ENCODE assay signal across 9 cellular contexts in the genomic region with DNA sequence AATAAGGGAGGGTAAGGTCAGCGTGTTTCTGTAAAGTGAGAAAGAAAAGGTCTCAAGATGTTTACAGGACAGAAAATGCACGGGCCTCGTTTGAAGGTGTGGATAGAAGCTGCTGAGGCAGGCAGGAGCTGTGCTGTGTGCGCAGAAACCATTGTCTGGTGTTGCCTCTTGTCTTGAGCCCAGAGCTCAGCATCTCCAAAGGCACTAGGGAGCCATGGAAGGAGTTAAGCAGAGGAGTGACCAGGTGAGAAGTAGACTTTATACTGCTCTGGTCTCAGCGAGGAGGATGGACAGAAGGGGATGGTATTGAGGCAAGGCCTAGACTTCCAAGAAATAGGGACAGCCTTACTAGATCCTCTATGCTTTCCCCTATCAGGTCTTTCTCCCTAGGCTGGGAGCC. TPM values are rescaled to one million over a fixed set of nuclear protein-coding genes. Genes with fewer than 3 reads are reported as not detected.
DNase-seq lines count a peak whose midpoint lies in the region; ATAC-seq, FAIRE-seq and TF ChIP-seq lines count a peak whose summit lies in the region.
"Had no signal": no experiment of that assay in that cellular context is flagged by ENCODE, and none has a peak within 500 bp of the region (broad histone marks: within the 10 kb centered on the region; RNA-seq: fewer than 3 reads in every experiment).

No MANE protein-coding gene starts in this region.

- H3K27ac ChIP-seq in HUES64 (ENCODE audit: low read depth, low read length), result peak overlapping the region; percentile 39; the same call in 1 of the 2 replicates
- H3K27ac ChIP-seq in kidney (ENCODE audit: low read depth in 2 of 2, low read length in 2 of 2), result no peak overlapping the region
- peak overlapping the region in 6 of 8 donors; percentile 72 to 81 (median 76) for H3K27ac ChIP-seq in spleen

- H3K4me3 ChIP-seq in HUES64 (ENCODE audit: low read length), result peak overlapping the region; percentile 59
- H3K4me3 ChIP-seq in kidney (ENCODE audit: low read length in 2 of 2), result peak overlapping the region; percentile 42 to 63
- peak overlapping the region in 5 of 8 donors; percentile 54 to 80 (median 55) for H3K4me3 ChIP-seq in spleen

- H3K27me3 ChIP-seq in HUES64 (ENCODE audit: insufficient read depth, low read length), result no peaks in the 10 kb centered on the region
- no peaks in the 10 kb centered on the region for H3K27me3 ChIP-seq in spleen (replicated peaks in 1 of 7)

- H3K36me3 ChIP-seq in HUES64 (ENCODE audit: insufficient read depth, low read length) (peaks cover 12% of the 10 kb centered on the region; the same call in 1 of the 2 replicates), kidney (ENCODE audit: control insufficient read depth in 1 of 2, insufficient read depth in 2 of 2, low read length in 2 of 2) (peaks cover 0 to 8% of the 10 kb centered on the region in 2 donors), spleen (peaks cover 0 to 19% (median 0%) of the 10 kb centered on the region in 6 donors)

- no peak for TF ChIP-seq POLR2A in spleen (IDR thresholded peaks at IDR 0.05)

- ATAC-seq in HG03457 (IDR thresholded peaks at IDR 0.05; ENCODE audit: unreplicated experiment), result no peak
- no peak for ATAC-seq in HG02623 (IDR thresholded peaks at IDR 0.05; ENCODE audit: unreplicated experiment)

- DNase-seq in kidney (peak; percentile 22), spleen (peak; percentile 43), amniotic stem cell (lab: John Stamatoyannopoulos, UW) (no peak), urothelium cell line (ENCODE audit: low spot score) (no peak)

- FAIRE-seq in kidney (lab: Jason Lieb, UNC) (no peak), urothelium cell line (lab: Jason Lieb, UNC) (no peak)

- H3K9me3 ChIP-seq in HUES64 (ENCODE audit: insufficient read depth, low read depth, low read length) (no peaks in the 10 kb centered on the region), kidney (ENCODE audit: control insufficient read depth in 1 of 2, low read length in 2 of 2) (no peaks in the 10 kb centered on the region), spleen (no peaks in the 10 kb centered on the region)

- no peak overlapping the region for H3K27ac Mint-ChIP-seq in activated naive CD8-positive, alpha-beta T cell

- no peak for TF ChIP-seq CTCF in kidney (IDR thresholded peaks at IDR 0.05; ENCODE audit: borderline replicate concordance, extremely low read depth, insufficient read depth)
- TF ChIP-seq CTCF in spleen (IDR thresholded peaks at IDR 0.05 in 8 of 11, conservative IDR thresholded peaks at IDR 0.05 in 3 of 11), result no peak

- H3K9me3 Mint-ChIP-seq in activated naive CD8-positive, alpha-beta T cell (ENCODE audit: low read depth), result no peaks in the 10 kb centered on the region

- peak overlapping the region; percentile 73 for H3K4me3 Mint-ChIP-seq in activated naive CD8-positive, alpha-beta T cell

- H3K4me1 ChIP-seq in HUES64 (ENCODE audit: insufficient read depth, low read length) (peaks cover 7% of the 10 kb centered on the region), kidney (ENCODE audit: control insufficient read depth in 1 of 2, insufficient read depth in 1 of 2, low read depth in 1 of 2, low read length in 2 of 2) (peaks cover 3 to 4% of the 10 kb centered on the region in 2 donors), spleen (peaks cover 11 to 32% (median 13%) of the 10 kb centered on the region in 6 donors)

- H3K4me1 Mint-ChIP-seq in activated naive CD8-positive, alpha-beta T cell (ENCODE audit: low read depth), result peaks cover 9% of the 10 kb centered on the region

- H3K27me3 Mint-ChIP-seq in activated naive CD8-positive, alpha-beta T cell, result no peaks in the 10 kb centered on the region

- peaks cover 2% of the 10 kb centered on the region for H3K36me3 Mint-ChIP-seq in activated naive CD8-positive, alpha-beta T cell

- H3K9ac ChIP-seq in HUES64 (ENCODE audit: low read depth, low read length) (peak overlapping the region; percentile 43), kidney (ENCODE audit: low read length in 2 of 2) (peak overlapping the region in 1 of 2 donors; percentile 60)

- intact Hi-C loops in kidney (cut with DNase I) (no loop called here), spleen (cut with DNase I; ENCODE audit: low total_unique reads) (no loop called here)

- 89% methylated on average over 5 of the region's 5 CpGs for WGBS in HUES64
- WGBS in spleen, 5 donors, result 87 to 96% (median 94%) methylated on average over 5 of the region's 5 CpGs

RNA-seq across cellular contexts. Expression of gene CAND2, which starts 13.0 kb away (rescaled TPM):
- polyA plus RNA-seq in HUES64 (2013, experiment 1 of 2), result 5.2 TPM
- 7.2 TPM for polyA plus RNA-seq in HUES64 (2013, experiment 2 of 2)
- total RNA-seq in kidney (7.1 TPM), spleen (10 to 100 TPM in 1 of 7 donors, 1 to 10 TPM in 6; 4.0 to 12.2 (median 8.0) TPM)
- polyA plus RNA-seq in kidney (ENCODE audit: insufficient read depth, low read depth, low replicate concordance) (3.9 TPM), spleen (1 to 10 TPM in 1 of 3 donors, under 1 TPM in 2; 0.78 to 2.6 (median 0.88) TPM)

RNA-seq across cellular contexts. Expression of gene RPL32, which starts 31.9 kb away (rescaled TPM):
- 2,225 TPM for polyA plus RNA-seq in HUES64 (2013, experiment 1 of 2)
- 2,422 TPM for polyA plus RNA-seq in HUES64 (2013, experiment 2 of 2)
- total RNA-seq in kidney (1,227 TPM), spleen (1,000 to 10,000 TPM in 6 of 7 donors, 100 to 1,000 TPM in 1; 911 to 1,835 (median 1,346) TPM)
- polyA plus RNA-seq in kidney (ENCODE audit: insufficient read depth, low read depth, low replicate concordance) (2,612 TPM), spleen (1,000 to 10,000 TPM; 3,289 to 6,164 (median 6,022) TPM)

RNA-seq across cellular contexts. Expression of gene TMEM40, which starts 50.4 kb away (rescaled TPM):
- polyA plus RNA-seq in HUES64 (2013, experiment 1 of 2), result not detected
- polyA plus RNA-seq in HUES64 (2013, experiment 2 of 2), result not detected
- not detected for total RNA-seq in kidney
- polyA plus RNA-seq in kidney (ENCODE audit: insufficient read depth, low read depth, low replicate concordance), result 0.52 TPM
- total RNA-seq in spleen, result 1 to 10 TPM in 5 of 7 donors, under 1 TPM in 2; 0.56 to 3.8 (median 2.4) TPM
- polyA plus RNA-seq in spleen, result 1 to 10 TPM in 1 of 3 donors, under 1 TPM in 2; 0.29 to 1.6 (median 0.59) TPM
- total RNA-seq: lung microvascular endothelial cell had no signal

Comparison
In these comparisons a context has a peak if more than half of its experiments do, and no peak if none do; other contexts are left out.
1. H3K27ac ChIP-seq: peak in HUES64 (single experiment) and spleen (6 of 8); none in kidney (0 of 2).
2. DNase-seq: peak in kidney (single experiment) and spleen (single experiment); none in amniotic stem cell (single experiment) and urothelium cell line (single experiment).
3. Peak in every context shown above with its lines, with median percentiles within 50 percentile points of each other: H3K4me3 ChIP-seq.